In genomic region chr6:142786476-142786875, GRCh38 we compare ENCODE assay signal across 23 cellular contexts.
A peak's percentile ranks its signal among the peaks of the same experiment; 100 is the strongest.
DNase-seq lines count a peak whose midpoint lies in the region; ATAC-seq lines count a peak whose summit lies in the region.
"Had no signal": no experiment of that assay in that cellular context is flagged by ENCODE, and none has a peak within 500 bp of the region (broad histone marks: within the 10 kb centered on the region; RNA-seq: fewer than 3 reads in every experiment).

No MANE protein-coding gene starts in this region.

- peaks cover 11% of the 10 kb centered on the region for H3K36me3 ChIP-seq in CD4-positive, CD25-positive, alpha-beta regulatory T cell (ENCODE audit: control insufficient read depth, insufficient read depth, low read length)
- H3K36me3 ChIP-seq: heart left ventricle, left ventricle myocardium inferior, MG63, prostate gland, upper lobe of right lung had no signal

- peaks cover 0 to 1% (median 0%) of the 10 kb centered on the region in 7 donors for H3K9me3 Mint-ChIP-seq in CD4-positive, CD25-positive, alpha-beta regulatory T cell
- peaks cover 4% of the 10 kb centered on the region for H3K9me3 Mint-ChIP-seq in activated naive CD8-positive, alpha-beta T cell (ENCODE audit: low read depth)
- no peaks in the 10 kb centered on the region for H3K9me3 Mint-ChIP-seq in memory B cell
- H3K9me3 Mint-ChIP-seq: IgD-negative memory B cell, neural crest cell had no signal

- no peaks in the 10 kb centered on the region for H3K27me3 Mint-ChIP-seq in CD4-positive, CD25-positive, alpha-beta regulatory T cell
- H3K27me3 Mint-ChIP-seq in activated naive CD8-positive, alpha-beta T cell, result no peaks in the 10 kb centered on the region
- no peaks in the 10 kb centered on the region for H3K27me3 Mint-ChIP-seq in memory B cell
- H3K27me3 Mint-ChIP-seq: IgD-negative memory B cell had no signal

- no peak for DNase-seq in CD4-positive, CD25-positive, alpha-beta regulatory T cell
- DNase-seq in EH (ENCODE audit: low read depth), result peak; percentile 65
- no peak for DNase-seq in memory B cell (ENCODE audit: low spot score in 2 of 2)
- no peak for DNase-seq in DMS53 treated with DMSO at 0.1 percent for 48 hours (lab: John Stamatoyannopoulos, UW; ENCODE audit: unreplicated experiment)
- DNase-seq in caudate nucleus (lab: John Stamatoyannopoulos, UW), result no peak
- DNase-seq: activated CD4-positive, alpha-beta T cell treated with anti-CD3 and anti-CD28 coated beads for 1 hour; activated effector memory CD4-positive, alpha-beta T cell treated with anti-CD3 and anti-CD28 coated beads, Interleukin-2, amount 50 U/mL, for 16 hours; anterior cingulate cortex; effector memory CD4-positive, alpha-beta T cell; heart left ventricle; left ventricle myocardium inferior; MG63; NCI-H1417 treated with DMSO at 0.1 percent for 48 hours; NCI-H526; small intestine; stimulated activated CD4-positive, alpha-beta T cell treated with anti-CD3 and anti-CD28 coated beads, Interleukin-2, amount 100 ng/mL, for 48 hours; upper lobe of right lung had no signal

- peaks cover 5% of the 10 kb centered on the region for H3K36me3 Mint-ChIP-seq in CD4-positive, CD25-positive, alpha-beta regulatory T cell
- H3K36me3 Mint-ChIP-seq in activated naive CD8-positive, alpha-beta T cell, result peaks cover 24% of the 10 kb centered on the region
- H3K36me3 Mint-ChIP-seq in memory B cell, result peaks cover 8% of the 10 kb centered on the region

- H3K4me3 Mint-ChIP-seq in CD4-positive, CD25-positive, alpha-beta regulatory T cell, result peak overlapping the region in 1 of 4 donors; percentile 56
- H3K4me3 Mint-ChIP-seq in activated naive CD8-positive, alpha-beta T cell, result peak overlapping the region; percentile 67
- no peak overlapping the region for H3K4me3 Mint-ChIP-seq in memory B cell
- H3K4me3 Mint-ChIP-seq: neural crest cell had no signal

- peak overlapping the region in 2 of 3 donors; percentile 4 to 44 for H3K27ac Mint-ChIP-seq in CD4-positive, CD25-positive, alpha-beta regulatory T cell
- H3K27ac Mint-ChIP-seq in activated naive CD8-positive, alpha-beta T cell, result peak overlapping the region; percentile 95
- peak overlapping the region; percentile 39 for H3K27ac Mint-ChIP-seq in memory B cell

- no peaks in the 10 kb centered on the region for H3K27me3 ChIP-seq in CD4-positive, CD25-positive, alpha-beta regulatory T cell (ENCODE audit: control insufficient read depth, insufficient read depth, low read length)
- H3K27me3 ChIP-seq: heart left ventricle, MG63, upper lobe of right lung had no signal

- no peak overlapping the region for H3K4me3 ChIP-seq in CD4-positive, CD25-positive, alpha-beta regulatory T cell (ENCODE audit: low read depth, low read length)
- H3K4me3 ChIP-seq: heart left ventricle, left ventricle myocardium inferior, MG63, prostate gland, upper lobe of right lung had no signal

- peaks cover 49 to 79% (median 66%) of the 10 kb centered on the region in 4 donors for H3K4me1 Mint-ChIP-seq in CD4-positive, CD25-positive, alpha-beta regulatory T cell
- peaks cover 74% of the 10 kb centered on the region for H3K4me1 Mint-ChIP-seq in activated naive CD8-positive, alpha-beta T cell (ENCODE audit: low read depth)
- peaks cover 19% of the 10 kb centered on the region for H3K4me1 Mint-ChIP-seq in memory B cell

- H3K27ac ChIP-seq in CD4-positive, CD25-positive, alpha-beta regulatory T cell (ENCODE audit: insufficient read depth, low read length, poor library complexity, severe bottlenecking), result no peak overlapping the region
- no peak overlapping the region for H3K27ac ChIP-seq in caudate nucleus (ENCODE audit: low read depth, low read length)
- H3K27ac ChIP-seq: heart left ventricle, left ventricle myocardium inferior, prostate gland, RWPE1, upper lobe of right lung had no signal

- no peak for ATAC-seq in CD4-positive, CD25-positive, alpha-beta regulatory T cell (ENCODE audit: low read depth in 2 of 2)
- ATAC-seq in memory B cell (ENCODE audit: low read depth) (no peak), HG03460 (IDR thresholded peaks at IDR 0.05; ENCODE audit: unreplicated experiment) (no peak)
- ATAC-seq: heart left ventricle, upper lobe of right lung had no signal

- H3K4me1 ChIP-seq in CD4-positive, CD25-positive, alpha-beta regulatory T cell (ENCODE audit: control insufficient read depth, insufficient read depth, low read length, poor library complexity, severe bottlenecking), result peaks cover 25% of the 10 kb centered on the region
- H3K4me1 ChIP-seq: prostate gland, upper lobe of right lung had no signal

- H3K9me3 ChIP-seq in CD4-positive, CD25-positive, alpha-beta regulatory T cell (ENCODE audit: control insufficient read depth in 2 of 2, low read length in 2 of 2), result no peaks in the 10 kb centered on the region
- H3K9me3 ChIP-seq: heart left ventricle, left ventricle myocardium inferior, MG63, prostate gland, upper lobe of right lung had no signal

Comparison
In these comparisons a context has a peak if more than half of its experiments do, and no peak if none do; other contexts are left out.
1. H3K27ac Mint-ChIP-seq: peak in every context shown above with its lines; median percentile 95 in activated naive CD8-positive, alpha-beta T cell; 39 in memory B cell; 24 in CD4-positive, CD25-positive, alpha-beta regulatory T cell.